Comparison of ENCODE assay signal across 8 cellular contexts in the genomic region with DNA sequence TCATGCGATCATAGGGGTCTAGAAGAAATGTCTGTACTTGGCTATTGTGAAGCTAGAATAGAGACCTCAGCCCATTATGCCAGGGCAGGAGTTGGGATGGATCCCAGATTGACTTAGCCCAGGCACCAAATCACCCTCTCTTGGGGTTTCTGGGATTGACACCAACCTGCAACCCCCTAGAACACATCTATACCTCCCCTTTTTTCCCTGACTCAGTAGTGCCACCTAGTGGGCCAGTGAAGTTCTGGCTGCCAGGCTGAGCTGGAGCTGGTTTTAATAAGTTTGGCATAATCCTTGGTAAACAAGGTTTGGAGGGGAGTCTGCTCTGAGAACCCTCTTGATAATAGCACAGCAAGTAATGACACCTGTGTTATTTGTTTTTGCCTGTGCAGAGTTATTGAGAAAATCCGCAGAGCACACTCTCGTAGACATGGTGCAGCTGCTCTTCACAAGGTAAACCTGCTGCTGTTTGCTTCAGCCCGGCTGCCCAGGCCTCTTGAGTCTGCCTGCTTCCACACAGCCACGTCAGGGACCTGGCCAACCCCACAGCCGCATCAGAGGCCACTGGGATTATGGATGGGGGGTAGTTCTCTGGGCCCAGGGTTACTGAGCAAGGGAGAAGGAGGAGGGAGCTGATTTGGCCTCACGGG. TPM values are rescaled to one million over a fixed set of nuclear protein-coding genes. Genes with fewer than 3 reads are reported as not detected.
DNase-seq lines count a peak whose midpoint lies in the region; ATAC-seq, FAIRE-seq and TF ChIP-seq lines count a peak whose summit lies in the region.

No MANE protein-coding gene starts in this region.

- FAIRE-seq in HTR-8/SVneo (lab: Jason Lieb, UNC), result peak; percentile 23

- no peak for ATAC-seq in PC-3

- no peaks in the 10 kb centered on the region for H3K4me1 ChIP-seq in CD8-positive, alpha-beta memory T cell (ENCODE audit: insufficient read depth, low read length)
- no peaks in the 10 kb centered on the region for H3K4me1 ChIP-seq in PC-3 (ENCODE audit: insufficient read depth, low read length)
- H3K4me1 ChIP-seq in neutrophil (ENCODE audit: control insufficient read depth in 1 of 2, insufficient read depth in 1 of 2, low read depth in 1 of 2, low read length in 1 of 2), result no peaks in the 10 kb centered on the region

- H3K36me3 ChIP-seq in CD8-positive, alpha-beta memory T cell (ENCODE audit: insufficient read depth, low read length), result peaks cover 32% of the 10 kb centered on the region
- H3K36me3 ChIP-seq in PC-3 (ENCODE audit: low read depth, low read length) (peaks cover 24% of the 10 kb centered on the region), neutrophil (peaks cover 72% of the 10 kb centered on the region)

- CTCF ChIA-PET in CD8-positive, alpha-beta memory T cell (lab: Charles Lee), result interaction anchor here (0.6 to 14.9 kb wide), 30 partner anchors 10 to 183 kb away, joined by 3 to 327 read pairs (median 4); a partner anchor contains a TSS
- CTCF ChIA-PET in PC-3 (lab: Charles Lee), result interaction anchor here (0.5 to 1.7 kb wide), 5 partner anchors 111 to 192 kb away, joined by 3 to 14 read pairs (median 8); a partner anchor contains a TSS

- no peaks in the 10 kb centered on the region for H3K9me3 ChIP-seq in CD8-positive, alpha-beta memory T cell (ENCODE audit: low read length)
- H3K9me3 ChIP-seq in PC-3 (ENCODE audit: low read length) (no peaks in the 10 kb centered on the region), neutrophil (no peaks in the 10 kb centered on the region)

- peak; percentile 51 to 75 (median 59) for DNase-seq in CD8-positive, alpha-beta memory T cell
- DNase-seq in HTR-8/SVneo (ENCODE audit: insufficient read length, low spot score) (peak; percentile 72), PC-3 (peak; percentile 73), fibroblast of mammary gland (ENCODE audit: low read depth) (peak; percentile 65), substantia nigra (lab: John Stamatoyannopoulos, UW) (peak in 30 of 49 donors; percentile 0 to 48 (median 14)), NCI-H2107 (lab: John Stamatoyannopoulos, UW) (no peak)
- peak; percentile 79 for DNase-seq in activated T-cell treated with anti-CD3 and anti-CD28 coated beads, Interleukin-2, amount 50 U/mL, for 24 hours

- POLR2A ChIA-PET in CD8-positive, alpha-beta memory T cell (lab: Charles Lee), result interaction anchor here (2.6 kb wide), 1 partner anchor 121 kb away, joined by 7 read pairs; no protein-coding TSS in a partner anchor
- POLR2A ChIA-PET in PC-3 (lab: Charles Lee; ENCODE audit: unreplicated experiment), result no interaction called here

- peaks cover 0 to 74% (median 22%) of the 10 kb centered on the region in 3 donors for H3K36me3 Mint-ChIP-seq in CD8-positive, alpha-beta memory T cell
- H3K36me3 Mint-ChIP-seq in activated T-cell treated with anti-CD3 and anti-CD28 coated beads, Interleukin-2, amount 50 U/mL, for 24 hours (ENCODE audit: low read depth), result peaks cover 87% of the 10 kb centered on the region

- no TSS peak for BruUV-seq in PC-3 (replicated peaks; lab: Mats Ljungman, UMichigan)

- H2AFZ ChIP-seq in PC-3 (ENCODE audit: low read length), result no peak overlapping the region

- no peaks in the 10 kb centered on the region for H4K20me1 ChIP-seq in PC-3 (ENCODE audit: low read length)

- no peak overlapping the region for H3K4me3 ChIP-seq in CD8-positive, alpha-beta memory T cell (ENCODE audit: low read length)
- H3K4me3 ChIP-seq in PC-3 (ENCODE audit: low read length), result no peak overlapping the region
- no peak overlapping the region for H3K4me3 ChIP-seq in fibroblast of mammary gland (ENCODE audit: control insufficient read depth, low read depth, low read length)
- H3K4me3 ChIP-seq in neutrophil (ENCODE audit: low read depth in 1 of 2, low read length in 1 of 2), result no peak overlapping the region

- no peaks in the 10 kb centered on the region for H3F3A ChIP-seq in PC-3 (ENCODE audit: low read length, unreplicated experiment)

- no peak overlapping the region for H3K27ac ChIP-seq in CD8-positive, alpha-beta memory T cell (ENCODE audit: low read depth, low read length)
- no peak overlapping the region for H3K27ac ChIP-seq in PC-3 (ENCODE audit: low read length)
- H3K27ac ChIP-seq in neutrophil, result no peak overlapping the region
- H3K27ac ChIP-seq in substantia nigra (ENCODE audit: low read depth, low read length, poor library complexity, severe bottlenecking), result no peak overlapping the region

- no peaks in the 10 kb centered on the region for H3K9me2 ChIP-seq in PC-3 (replicated peaks; ENCODE audit: low read length)

- H3K27me3 ChIP-seq in CD8-positive, alpha-beta memory T cell (ENCODE audit: insufficient read depth, low read length, poor library complexity, severe bottlenecking), result no peaks in the 10 kb centered on the region
- H3K27me3 ChIP-seq in PC-3 (ENCODE audit: low read length), result no peaks in the 10 kb centered on the region
- H3K27me3 ChIP-seq in neutrophil, result no peaks in the 10 kb centered on the region

- intact Hi-C loops in PC-3 (cut with micrococcal nuclease), result loop anchor here (1.0 kb wide), 1 partner anchor 122 kb away; no protein-coding TSS in a partner anchor

- H3K27ac Mint-ChIP-seq in CD8-positive, alpha-beta memory T cell, result peak overlapping the region in 3 of 8 donors; percentile 23 to 35 (median 24)
- H3K27ac Mint-ChIP-seq in activated T-cell treated with anti-CD3 and anti-CD28 coated beads, Interleukin-2, amount 50 U/mL, for 24 hours, result no peak overlapping the region

- no peaks in the 10 kb centered on the region for H3K79me2 ChIP-seq in PC-3 (ENCODE audit: low read length)

- H3K9me3 Mint-ChIP-seq in CD8-positive, alpha-beta memory T cell, result no peaks in the 10 kb centered on the region
- no peaks in the 10 kb centered on the region for H3K9me3 Mint-ChIP-seq in activated T-cell treated with anti-CD3 and anti-CD28 coated beads, Interleukin-2, amount 50 U/mL, for 24 hours

- TF ChIP-seq CTCF in PC-3 (conservative IDR thresholded peaks at IDR 0.05; ENCODE audit: low read depth, low read length) (peak; percentile 90), fibroblast of mammary gland (conservative IDR thresholded peaks at IDR 0.05; ENCODE audit: control insufficient read depth, insufficient read depth, low read depth, low read length) (peak; percentile 95), neutrophil (IDR thresholded peaks at IDR 0.05) (peak; percentile 80)

- H3K9ac ChIP-seq in PC-3 (ENCODE audit: low read length), result no peak overlapping the region

- no peaks in the 10 kb centered on the region for H3K27me3 Mint-ChIP-seq in CD8-positive, alpha-beta memory T cell
- H3K27me3 Mint-ChIP-seq in activated T-cell treated with anti-CD3 and anti-CD28 coated beads, Interleukin-2, amount 50 U/mL, for 24 hours, result no peaks in the 10 kb centered on the region

- no peak overlapping the region for H3K4me2 ChIP-seq in PC-3 (ENCODE audit: low read length)

- peaks cover 0 to 5% (median 0%) of the 10 kb centered on the region in 3 donors for H3K4me1 Mint-ChIP-seq in CD8-positive, alpha-beta memory T cell
- H3K4me1 Mint-ChIP-seq in activated T-cell treated with anti-CD3 and anti-CD28 coated beads, Interleukin-2, amount 50 U/mL, for 24 hours (ENCODE audit: low read depth), result peaks cover 2% of the 10 kb centered on the region

- no peak overlapping the region for H3K4me3 Mint-ChIP-seq in CD8-positive, alpha-beta memory T cell
- H3K4me3 Mint-ChIP-seq in activated T-cell treated with anti-CD3 and anti-CD28 coated beads, Interleukin-2, amount 50 U/mL, for 24 hours, result no peak overlapping the region

RNA-seq across cellular contexts. Expression of a gene that starts 43.3 kb away (rescaled TPM):
- 100 to 1,000 TPM; 323 to 324 TPM for total RNA-seq in CD8-positive, alpha-beta memory T cell
- 14.0 TPM for polyA plus RNA-seq in CD8-positive, alpha-beta memory T cell
- 45.0 and 71.1 TPM in 2 replicates for total RNA-seq in PC-3 (2014; rRNA removed)
